Comparison of ENCODE assay signal across 8 cellular contexts in the genomic region with DNA sequence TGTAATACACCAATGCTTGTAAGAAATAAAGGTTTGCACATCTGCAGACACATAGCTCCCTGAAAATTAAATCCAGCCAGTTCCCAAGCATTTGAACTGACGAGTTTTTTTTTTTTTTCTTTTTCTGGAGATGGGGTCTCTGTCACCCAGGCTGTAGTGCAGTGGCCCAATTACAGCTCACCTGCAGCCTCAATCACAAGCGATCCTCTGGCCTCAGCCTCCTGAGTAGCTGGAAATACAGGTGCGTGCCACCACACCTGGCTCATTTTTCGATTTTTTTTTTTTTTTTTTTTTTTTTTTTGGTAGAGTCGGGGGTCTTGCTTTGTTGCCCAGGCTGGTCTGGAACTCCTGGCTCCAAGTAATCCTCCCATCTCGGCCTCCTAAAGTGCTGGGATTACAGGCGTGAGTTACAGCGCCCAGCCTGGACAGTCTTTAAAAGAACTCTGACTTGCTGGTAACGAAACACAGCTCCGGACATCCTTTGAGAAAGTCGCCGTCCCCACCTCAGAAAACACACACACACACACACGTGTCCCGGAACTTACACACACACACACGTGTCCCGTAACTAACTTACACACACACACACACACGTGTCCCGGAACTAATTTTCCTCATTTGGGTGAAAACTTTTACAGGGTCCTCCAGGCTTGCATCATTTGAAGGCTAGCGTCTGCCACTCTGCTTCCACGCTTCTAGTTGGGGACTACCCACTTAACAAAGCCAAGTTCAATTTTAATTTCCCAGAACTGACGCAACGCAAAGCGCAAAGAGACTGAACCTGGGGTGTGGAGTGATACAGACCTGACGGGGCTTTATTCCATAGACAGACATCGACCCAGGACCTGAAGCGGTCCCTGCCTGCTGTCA. TPM values are rescaled to one million over a fixed set of nuclear protein-coding genes. Genes with fewer than 3 reads are reported as not detected.
DNase-seq lines count a peak whose midpoint lies in the region; ATAC-seq and FAIRE-seq lines count a peak whose summit lies in the region.

No MANE protein-coding gene starts in this region.

- peaks cover 11 to 40% (median 11%) of the 10 kb centered on the region in 3 donors for H3K36me3 Mint-ChIP-seq in CD8-positive, alpha-beta memory T cell

- peaks cover 0 to 2% (median 0%) of the 10 kb centered on the region in 5 donors for H3K9me3 Mint-ChIP-seq in CD8-positive, alpha-beta memory T cell

- no peak for FAIRE-seq in RCC 7860 (lab: Jason Lieb, UNC)

- H3K4me3 ChIP-seq in CD8-positive, alpha-beta memory T cell (ENCODE audit: low read length): peak overlapping the region; percentile 86

- no peaks in the 10 kb centered on the region for H3K27me3 ChIP-seq in CD8-positive, alpha-beta memory T cell (ENCODE audit: insufficient read depth, low read length, poor library complexity, severe bottlenecking)

- ATAC-seq in GM19023 (IDR thresholded peaks at IDR 0.05; ENCODE audit: unreplicated experiment): peak; percentile 30
- peak; percentile 48 for ATAC-seq in HG03175 (IDR thresholded peaks at IDR 0.05; ENCODE audit: unreplicated experiment)
- peak; percentile 70 for ATAC-seq in left colon

- no peaks in the 10 kb centered on the region for H3K36me3 ChIP-seq in CD8-positive, alpha-beta memory T cell (ENCODE audit: insufficient read depth, low read length)

- DNase-seq in CD8-positive, alpha-beta memory T cell: peak in 1 of 5 donors; percentile 47
- DNase-seq in RCC 7860 (ENCODE audit: low spot score) (peak; percentile 42), left colon (peak; percentile 23 to 34), GDM1 (lab: John Stamatoyannopoulos, UW) (no peak)
- DNase-seq in central memory CD4-positive, alpha-beta T cell: peak; percentile 34
- peak; percentile 4 for DNase-seq in stimulated activated CD8-positive, alpha-beta memory T cell treated with anti-CD3 and anti-CD28 coated beads, Interleukin-15, amount 100 ng/mL, for 1 hour (ENCODE audit: low read depth)

- H3K27ac ChIP-seq in CD8-positive, alpha-beta memory T cell (ENCODE audit: low read depth, low read length): peak overlapping the region; percentile 79

- H3K27ac Mint-ChIP-seq in CD8-positive, alpha-beta memory T cell: peak overlapping the region; percentile 86 to 97 (median 94)

- H3K27me3 Mint-ChIP-seq in CD8-positive, alpha-beta memory T cell: no peaks in the 10 kb centered on the region

- peaks cover 14% of the 10 kb centered on the region for H3K4me1 ChIP-seq in CD8-positive, alpha-beta memory T cell (ENCODE audit: insufficient read depth, low read length)

- POLR2A ChIA-PET in CD8-positive, alpha-beta memory T cell (lab: Charles Lee): interaction anchor here (0.7 to 0.8 kb wide), 3 partner anchors 18 to 1587 kb away, joined by 3 to 8 read pairs (median 4); no protein-coding TSS in a partner anchor

- intact Hi-C loops in left colon (cut with DNase I, micrococcal nuclease): no loop called here

- peaks cover 17 to 38% (median 36%) of the 10 kb centered on the region in 3 donors for H3K4me1 Mint-ChIP-seq in CD8-positive, alpha-beta memory T cell

- peak overlapping the region; percentile 90 to 96 (median 94) for H3K4me3 Mint-ChIP-seq in CD8-positive, alpha-beta memory T cell

- no peaks in the 10 kb centered on the region for H3K9me3 ChIP-seq in CD8-positive, alpha-beta memory T cell (ENCODE audit: low read length)

- CTCF ChIA-PET in CD8-positive, alpha-beta memory T cell (lab: Charles Lee): interaction anchor here (0.6 to 1.2 kb wide), 2 partner anchors 125 to 459 kb away, joined by 3 to 5 read pairs; no protein-coding TSS in a partner anchor

RNA-seq across cellular contexts. Expression of gene OCM2, which starts 18.6 kb away (rescaled TPM):
- not detected for total RNA-seq in CD8-positive, alpha-beta memory T cell
- polyA plus RNA-seq in CD8-positive, alpha-beta memory T cell: not detected
- total RNA-seq in left colon: not detected
